Comparison of ENCODE assay signal across 22 cellular contexts in the genomic region with DNA sequence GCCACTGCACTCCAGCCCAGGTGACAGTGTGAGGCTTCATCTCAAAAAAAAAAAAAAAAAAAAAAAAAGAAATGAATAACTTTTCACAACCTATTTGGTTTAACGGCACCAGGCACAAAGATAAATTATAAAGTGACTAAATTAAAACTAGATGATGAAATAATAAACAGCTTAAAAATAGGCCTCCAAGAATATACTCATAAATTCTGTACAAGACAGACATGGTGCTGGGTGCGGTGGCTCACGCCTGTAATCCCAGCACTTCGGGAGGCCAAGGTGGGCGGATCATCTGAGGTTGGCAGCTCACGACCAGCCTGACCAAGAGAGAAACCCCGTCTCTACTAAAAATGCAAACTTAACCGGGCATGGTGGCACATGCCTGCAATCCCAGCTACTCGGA.
"Had no signal": no experiment of that assay in that cellular context is flagged by ENCODE, and none has a peak within 500 bp of the region (broad histone marks: within the 10 kb centered on the region; RNA-seq: fewer than 3 reads in every experiment).

No MANE protein-coding gene starts in this region.

- H3K4me2 ChIP-seq: hepatocyte, smooth muscle cell had no signal

- H3K9me3 Mint-ChIP-seq: memory B cell; naive thymus-derived CD8-positive, alpha-beta T cell; stimulated activated memory B cell treated with anti-CD40 and anti-IgM and Interleukin-4, amounts not matched to agents 10 μg/mL and 1 μg/mL and 100 μg/mL, for 72 hours had no signal

- H3K27ac Mint-ChIP-seq: memory B cell, progenitor cell of endocrine pancreas had no signal

- H3K27me3 Mint-ChIP-seq: memory B cell; naive thymus-derived CD8-positive, alpha-beta T cell; progenitor cell of endocrine pancreas; stimulated activated memory B cell treated with anti-CD40 and anti-IgM and Interleukin-4, amounts not matched to agents 10 μg/mL and 1 μg/mL and 100 μg/mL, for 72 hours had no signal

- H3K27me3 ChIP-seq: hepatocyte, ovary, right atrium auricular region, right lobe of liver, stomach, testis, thyroid gland, transverse colon, upper lobe of right lung had no signal

- DNase-seq: islet precursor cell; left ventricle myocardium inferior; naive thymus-derived CD8-positive, alpha-beta T cell; ovary; right lobe of liver; stimulated activated CD4-positive, alpha-beta T cell treated with anti-CD3 and anti-CD28 coated beads, Interleukin-1b, Interleukin-23, amount 100 ng/mL, for 48 hours; stimulated activated CD4-positive, alpha-beta T cell treated with anti-CD3 and anti-CD28 coated beads, Interleukin-2, amount 100 ng/mL, for 48 hours; stimulated activated CD4-positive, alpha-beta T cell treated with anti-CD3 and anti-CD28 coated beads, Interleukin-4, amount 100 ng/mL, for 4 hours; stimulated activated CD8-positive, alpha-beta memory T cell treated with anti-CD3 and anti-CD28 coated beads, Interleukin-4, amount 100 ng/mL, for 48 hours; stimulated activated naive CD8-positive, alpha-beta T cell treated with anti-CD3 and anti-CD28 coated beads, Interleukin-15, Interleukin-2, amounts not matched to agents 100 U/mL and 50 U/mL, for 24 hours; stomach; testis; thyroid gland; transverse colon; upper lobe of right lung had no signal

- H3K36me3 ChIP-seq: ovary, right atrium auricular region, right lobe of liver, thyroid gland, transverse colon, upper lobe of right lung had no signal

- H3K4me3 ChIP-seq: hepatocyte, left ventricle myocardium inferior, lung, ovary, right atrium auricular region, right lobe of liver, smooth muscle cell, stomach, testis, thyroid gland, transverse colon, upper lobe of right lung had no signal

- H2AFZ ChIP-seq: hepatocyte had no signal

- H3K4me1 ChIP-seq: testis had no signal

- H3K27ac ChIP-seq: hepatocyte, left ventricle myocardium inferior, ovary, right atrium auricular region, right lobe of liver, stomach, testis, thyroid gland, transverse colon, upper lobe of right lung had no signal

- H3K9me3 ChIP-seq: ovary, right atrium auricular region, right lobe of liver, stomach, testis, thyroid gland, transverse colon, upper lobe of right lung had no signal

- ATAC-seq: naive thymus-derived CD8-positive, alpha-beta T cell; right lobe of liver; stimulated activated memory B cell treated with anti-CD40 and anti-IgM and Interleukin-4, amounts not matched to agents 10 μg/mL and 1 μg/mL and 100 μg/mL, for 72 hours; stimulated activated naive CD8-positive, alpha-beta T cell treated with anti-CD3 and anti-CD28 coated beads, Interleukin-15, Interleukin-2, amounts not matched to agents 100 U/mL and 50 U/mL, for 24 hours; upper lobe of right lung had no signal

- H3K4me3 Mint-ChIP-seq: memory B cell; naive thymus-derived CD8-positive, alpha-beta T cell; stimulated activated memory B cell treated with anti-CD40 and anti-IgM and Interleukin-4, amounts not matched to agents 10 μg/mL and 1 μg/mL and 100 μg/mL, for 72 hours had no signal
